8 cellular contexts compared by ENCODE assay signal in genomic region chr7:139776486-139777303, GRCh38. TPM values are rescaled to one million over a fixed set of nuclear protein-coding genes. Genes with fewer than 3 reads are reported as not detected.
A peak's percentile ranks its signal among the peaks of the same experiment; 100 is the strongest.
DNase-seq lines count a peak whose midpoint lies in the region; ATAC-seq, FAIRE-seq and TF ChIP-seq lines count a peak whose summit lies in the region.

No MANE protein-coding gene starts in this region.

- intact Hi-C loops in activated naive CD4-positive, alpha-beta T cell treated with anti-CD3 and anti-CD28 coated beads for 36 hours (cut with micrococcal nuclease) = loop anchor here (1.0 to 10.0 kb wide), 5 partner anchors 129 to 1022 kb away; partner anchors contain the start of genes FMC1, KDM7A and ZC3HAV1

- H3K36me3 Mint-ChIP-seq in activated naive CD4-positive, alpha-beta T cell treated with anti-CD3 and anti-CD28 coated beads for 36 hours (ENCODE audit: low read depth) = no peaks in the 10 kb centered on the region

- no peak overlapping the region for H3K23ac ChIP-seq in neuronal stem cell (ENCODE audit: low read depth, low read length, poor library complexity)

- FAIRE-seq in frontal cortex (lab: Jason Lieb, UNC) = no peak

- DNase-seq in ACHN (peak; percentile 72), GM12865 (ENCODE audit: low read depth) (peak; percentile 56), NCI-H526 (lab: John Stamatoyannopoulos, UW) (peak; percentile 49 to 71), frontal cortex (ENCODE audit: low spot score in 2 of 2) (peak; percentile 32 to 58), neuronal stem cell (ENCODE audit: low spot score) (peak; percentile 26), ureter (ENCODE audit: low spot score) (no peak)
- DNase-seq in activated naive CD4-positive, alpha-beta T cell treated with anti-CD3 and anti-CD28 coated beads for 36 hours = peak; percentile 29

- peaks cover 0 to 29% of the 10 kb centered on the region in 2 donors for H3K36me3 ChIP-seq in neuronal stem cell (replicated peaks in 1 of 2; ENCODE audit: control insufficient read depth in 2 of 2, insufficient read depth in 2 of 2, low read length in 2 of 2)

- H2BK15ac ChIP-seq in neuronal stem cell (ENCODE audit: low read length) = no peak overlapping the region

- in situ Hi-C loops in ACHN (cut with HindIII; ENCODE audit: low pct_ligation_motif_present, low pct_unique_long_range_greater_than_20kb, low sequenced_read_pairs) = no loop called here

- WGBS in neuronal stem cell (ENCODE audit: extremely low coverage in 2 of 2, insufficient read length in 2 of 2, insufficient replicate concordance in 1 of 2), 2 donors = no CpG with 5 or more reads among the region's 40 CpGs

- H3K4me3 Mint-ChIP-seq in activated naive CD4-positive, alpha-beta T cell treated with anti-CD3 and anti-CD28 coated beads for 36 hours = peak overlapping the region; percentile 96

- peak overlapping the region; percentile 84 for H3K27ac Mint-ChIP-seq in activated naive CD4-positive, alpha-beta T cell treated with anti-CD3 and anti-CD28 coated beads for 36 hours

- H4K91ac ChIP-seq in neuronal stem cell (ENCODE audit: low read depth, low read length, poor library complexity) = no peak overlapping the region

- H2AK5ac ChIP-seq in neuronal stem cell (ENCODE audit: low read depth, low read length) = no peak overlapping the region

- H2BK12ac ChIP-seq in neuronal stem cell (ENCODE audit: low read length) = no peak overlapping the region

- H3K4me1 ChIP-seq in neuronal stem cell (ENCODE audit: control insufficient read depth in 2 of 2, insufficient read depth in 1 of 2, low read depth in 1 of 2, low read length in 2 of 2) = peaks cover 5 to 7% of the 10 kb centered on the region in 2 donors

- peak overlapping the region; percentile 79 for H3K4me2 ChIP-seq in neuronal stem cell (ENCODE audit: insufficient read depth, low read length, poor library complexity, severe bottlenecking)

- peak overlapping the region; percentile 69 for H2BK5ac ChIP-seq in neuronal stem cell (ENCODE audit: low read length)

- H3K79me1 ChIP-seq in neuronal stem cell (ENCODE audit: low read depth, low read length) = peaks cover 2% of the 10 kb centered on the region

- peaks cover 47% of the 10 kb centered on the region for H3K4me1 Mint-ChIP-seq in activated naive CD4-positive, alpha-beta T cell treated with anti-CD3 and anti-CD28 coated beads for 36 hours (ENCODE audit: low read depth)

- no peak overlapping the region for H3K27ac ChIP-seq in neuronal stem cell (replicated peaks; ENCODE audit: low read length)

- CTCF ChIA-PET in activated naive CD4-positive, alpha-beta T cell treated with anti-CD3 and anti-CD28 coated beads for 36 hours (lab: Charles Lee) = interaction anchor here (0.5 to 0.6 kb wide), 2 partner anchors 112 to 131 kb away, joined by 3 read pairs; no protein-coding TSS in a partner anchor

- no peaks in the 10 kb centered on the region for H3K9me3 ChIP-seq in neuronal stem cell (replicated peaks in 1 of 2; ENCODE audit: control insufficient read depth in 2 of 2, insufficient read depth in 1 of 2, low read depth in 1 of 2, low read length in 2 of 2)

- H4K8ac ChIP-seq in neuronal stem cell (ENCODE audit: low read depth, low read length) = no peak overlapping the region

- TF ChIP-seq CTCF in GM12865 (IDR thresholded peaks at IDR 0.05; ENCODE audit: insufficient read depth, low read depth, low read length, missing control alignments) = no peak

- peak overlapping the region; percentile 85 for H2AFZ ChIP-seq in neuronal stem cell (ENCODE audit: low read length)

- no peak overlapping the region for H3K14ac ChIP-seq in neuronal stem cell (ENCODE audit: low read length)

- no peaks in the 10 kb centered on the region for H3K9me3 Mint-ChIP-seq in activated naive CD4-positive, alpha-beta T cell treated with anti-CD3 and anti-CD28 coated beads for 36 hours

- H2BK120ac ChIP-seq in neuronal stem cell (ENCODE audit: low read depth, low read length) = no peak overlapping the region

- peaks cover 0 to 8% (median 0%) of the 10 kb centered on the region in 3 experiments for H3K27me3 ChIP-seq in neuronal stem cell (ENCODE audit: control insufficient read depth in 3 of 3, insufficient read depth in 3 of 3, low read depth in 1 of 3, low read length in 3 of 3)

- ATAC-seq in HG03457 (IDR thresholded peaks at IDR 0.05; ENCODE audit: unreplicated experiment) = no peak

- H3K27me3 Mint-ChIP-seq in activated naive CD4-positive, alpha-beta T cell treated with anti-CD3 and anti-CD28 coated beads for 36 hours (ENCODE audit: low read depth) = peaks cover 14% of the 10 kb centered on the region

- no peak overlapping the region for H3K4ac ChIP-seq in neuronal stem cell (ENCODE audit: low read length)

- H3K4me3 ChIP-seq in GM12865 (ENCODE audit: low read depth, low read length) = peak overlapping the region; percentile 96
- H3K4me3 ChIP-seq in neuronal stem cell (ENCODE audit: low read length in 2 of 2) = peak overlapping the region; percentile 74 to 93

- peak overlapping the region; percentile 85 for H3K9ac ChIP-seq in neuronal stem cell (ENCODE audit: low read depth, low read length, poor library complexity)

- H3K18ac ChIP-seq in neuronal stem cell (ENCODE audit: low read length) = peak overlapping the region; percentile 81

RNA-seq across cellular contexts. Expression of gene HIPK2, which starts 1.1 kb away (rescaled TPM):
- total RNA-seq in activated naive CD4-positive, alpha-beta T cell treated with anti-CD3 and anti-CD28 coated beads for 36 hours = 10 to 100 TPM; 16.8 to 17.3 TPM
- total RNA-seq in frontal cortex (10.2 TPM), ureter (48.2 TPM)
- 23.0 TPM for polyA plus RNA-seq in neuronal stem cell (2013, experiment 1 of 2)
- 24.8 TPM for polyA plus RNA-seq in neuronal stem cell (2013, experiment 2 of 2)

RNA-seq across cellular contexts. Expression of gene TBXAS1, which starts 52.4 kb away (rescaled TPM):
- 1 to 10 TPM in 1 of 2 experiments, under 1 TPM in 1; 0.83 to 1.1 TPM for total RNA-seq in activated naive CD4-positive, alpha-beta T cell treated with anti-CD3 and anti-CD28 coated beads for 36 hours
- total RNA-seq in frontal cortex (2.9 TPM), ureter (13.0 TPM)
- 3.9 TPM for polyA plus RNA-seq in neuronal stem cell (2013, experiment 1 of 2)
- 3.3 TPM for polyA plus RNA-seq in neuronal stem cell (2013, experiment 2 of 2)
